In genomic region chr1:119225270-119225669, GRCh38 we compare ENCODE assay signal across 5 cellular contexts.
"Had no signal": no experiment of that assay in that cellular context is flagged by ENCODE, and none has a peak within 500 bp of the region (broad histone marks: within the 10 kb centered on the region; RNA-seq: fewer than 3 reads in every experiment).

No MANE protein-coding gene starts in this region.

- ATAC-seq: HepG2 had no signal

- DNase-seq: H9, HCEC 1CT had no signal

- H3K27ac ChIP-seq: HL-60 had no signal

- H3K9me3 Mint-ChIP-seq: GM23338, H9 had no signal

- H2AFZ ChIP-seq: GM23338 had no signal

- H3K27ac Mint-ChIP-seq: GM23338, H9 had no signal

- H3K4me3 ChIP-seq: GM23338 had no signal

- H3K4me3 Mint-ChIP-seq: GM23338, H9 had no signal

- H3K4me2 ChIP-seq: GM23338 had no signal
